In genomic region chr4:1393866-1394265, GRCh38 we compare ENCODE assay signal across 17 cellular contexts. TPM values are rescaled to one million over a fixed set of nuclear protein-coding genes. Genes with fewer than 3 reads are reported as not detected.
DNase-seq lines count a peak whose midpoint lies in the region; ATAC-seq, FAIRE-seq and TF ChIP-seq lines count a peak whose summit lies in the region.
"Had no signal": no experiment of that assay in that cellular context is flagged by ENCODE, and none has a peak within 500 bp of the region (broad histone marks: within the 10 kb centered on the region; RNA-seq: fewer than 3 reads in every experiment).

No MANE protein-coding gene starts in this region.

- H3K4me2 ChIP-seq in GM12878 (ENCODE audit: control insufficient read depth, insufficient read depth): no peak overlapping the region

- intact Hi-C loops in GM12878 (cut with micrococcal nuclease; ENCODE audit: unreplicated experiment) (no loop called here), left ventricle myocardium inferior (cut with micrococcal nuclease) (no loop called here), upper lobe of right lung (cut with DNase I) (no loop called here), testis (cut with DNase I; ENCODE audit: low total_unique reads) (no loop called here)

- SMC1A ChIA-PET in GM12878 (lab: Charles Lee; ENCODE audit: uncharacterized antibody, unreplicated experiment): no interaction called here

- H3K4me1 ChIP-seq in GM12878 (ENCODE audit: control insufficient read depth, insufficient read depth, low read length) (no peaks in the 10 kb centered on the region), left ventricle myocardium inferior (no peaks in the 10 kb centered on the region), upper lobe of right lung (no peaks in the 10 kb centered on the region), testis (no peaks in the 10 kb centered on the region)
- H3K4me1 ChIP-seq: BE2C had no signal

- no peak overlapping the region for H3K4me3 ChIP-seq in GM12878
- H3K4me3 ChIP-seq in left ventricle myocardium inferior: no peak overlapping the region
- H3K4me3 ChIP-seq in upper lobe of right lung: no peak overlapping the region
- no peak overlapping the region for H3K4me3 ChIP-seq in testis

- H3K27me3 ChIP-seq in GM12878 (replicated peaks in 1 of 2; ENCODE audit: control insufficient read depth in 2 of 2, insufficient read depth in 2 of 2, low read length in 1 of 2) (no peaks in the 10 kb centered on the region), left ventricle myocardium inferior (ENCODE audit: low read depth) (no peaks in the 10 kb centered on the region), upper lobe of right lung (no peaks in the 10 kb centered on the region), testis (no peaks in the 10 kb centered on the region)
- H3K27me3 ChIP-seq: BE2C had no signal

- no peak for TF ChIP-seq RAD21 in GM12878 (IDR thresholded peaks at IDR 0.05; ENCODE audit: insufficient read depth, low read depth, low read length)

- DNase-seq in GM12878 (ENCODE audit: low read depth, low spot score): no peak
- peak; percentile 3 for DNase-seq in left ventricle myocardium inferior
- DNase-seq in neural crest cell (ENCODE audit: low read depth, low spot score): no peak
- peak; percentile 51 for DNase-seq in upper lobe of right lung
- DNase-seq in testis: no peak
- no peak for DNase-seq in GM12891 (ENCODE audit: insufficient read length, low spot score)
- DNase-seq: BE2C; CD4-positive, alpha-beta memory T cell; HCEC 1CT; KBM-7; NCI-H1436; NCI-H2029; NCI-H2171; NCI-H446; NK-92 treated with Interleukin-12 subunit alpha and Interleukin-12 subunit beta, amount 100 ng/mL, for 24 hours had no signal

- no peaks in the 10 kb centered on the region for H3K27me3 Mint-ChIP-seq in neural crest cell (ENCODE audit: low read depth)
- H3K27me3 Mint-ChIP-seq: CD4-positive, alpha-beta memory T cell had no signal

- no peak for TF ChIP-seq EP300 in GM12878 (IDR thresholded peaks at IDR 0.05; ENCODE audit: borderline replicate concordance in 1 of 2, control insufficient read depth in 1 of 2, low read depth in 2 of 2, low read length in 2 of 2)

- no peaks in the 10 kb centered on the region for H3K4me1 Mint-ChIP-seq in neural crest cell
- H3K4me1 Mint-ChIP-seq: CD4-positive, alpha-beta memory T cell had no signal

- TF ChIP-seq POLR2A in GM12878 (IDR thresholded peaks at IDR 0.05; ENCODE audit: low read depth, low read length) (no peak), testis (IDR thresholded peaks at IDR 0.05) (no peak), GM12891 (IDR thresholded peaks at IDR 0.05; ENCODE audit: low read depth, low read length) (no peak)

- no peaks in the 10 kb centered on the region for H4K20me1 ChIP-seq in GM12878 (ENCODE audit: control insufficient read depth, insufficient read depth)

- no peaks in the 10 kb centered on the region for H3K79me2 ChIP-seq in GM12878 (ENCODE audit: control insufficient read depth, insufficient read depth, low read length)

- RAD21 ChIA-PET in GM12878 (lab: Charles Lee; ENCODE audit: unreplicated experiment): no interaction called here

- no peak overlapping the region for H3K9ac ChIP-seq in GM12878 (ENCODE audit: control insufficient read depth, insufficient read depth, low read length)

- TSS peak; percentile 51 for BruUV-seq in GM12878 (replicated peaks; lab: Mats Ljungman, UMichigan)

- in situ Hi-C loops in GM12878 (cut with MboI): no loop called here

- H2AFZ ChIP-seq in GM12878 (ENCODE audit: control insufficient read depth, low read depth, low read length): no peak overlapping the region

- H3K27ac Mint-ChIP-seq in neural crest cell (ENCODE audit: unreplicated experiment): peak overlapping the region; percentile 23
- H3K27ac Mint-ChIP-seq: CD4-positive, alpha-beta memory T cell had no signal

- H3K9me3 ChIP-seq in GM12878 (replicated peaks; ENCODE audit: control insufficient read depth, insufficient read depth, low read length) (peaks cover 11% of the 10 kb centered on the region), left ventricle myocardium inferior (replicated peaks) (peaks cover 39% of the 10 kb centered on the region), upper lobe of right lung (peaks cover under 1% of the 10 kb centered on the region), testis (no peaks in the 10 kb centered on the region)

- FAIRE-seq in GM12878 (lab: Jason Lieb, UNC) (no peak), GM12891 (lab: Jason Lieb, UNC) (no peak)

- H3K4me3 Mint-ChIP-seq in neural crest cell: peak overlapping the region; percentile 13
- H3K4me3 Mint-ChIP-seq: CD4-positive, alpha-beta memory T cell had no signal

- peaks cover 7% of the 10 kb centered on the region for H3K9me3 Mint-ChIP-seq in neural crest cell

- WGBS in GM12878 (ENCODE audit: insufficient coverage, insufficient replicate concordance, low lambda C conversion rate, missing lambda C conversion rate): 97% methylated on average over 10 of the region's 10 CpGs
- WGBS in testis, 2 donors: 94 to 96% methylated on average over 9 to 10 of the region's 10 CpGs

- POLR2A ChIA-PET in GM12878 (lab: Charles Lee): no interaction called here

- ATAC-seq in GM12878 (no peak), upper lobe of right lung (no peak), GM19452 (IDR thresholded peaks at IDR 0.05; ENCODE audit: unreplicated experiment) (no peak)

- TF ChIP-seq CTCF in GM12878 (IDR thresholded peaks at IDR 0.05 in 2 of 3, conservative IDR thresholded peaks at IDR 0.05 in 1 of 3; ENCODE audit: control insufficient read depth in 2 of 3, extremely low read depth in 1 of 3, insufficient read depth in 1 of 3, low read depth in 3 of 3, low read length in 3 of 3) (no peak), left ventricle myocardium inferior (IDR thresholded peaks at IDR 0.05; ENCODE audit: borderline replicate concordance) (no peak), neural crest cell (conservative IDR thresholded peaks at IDR 0.05) (no peak), upper lobe of right lung (IDR thresholded peaks at IDR 0.05) (no peak), testis (IDR thresholded peaks at IDR 0.05) (no peak)

- H3K27ac ChIP-seq in GM12878 (ENCODE audit: control insufficient read depth, insufficient read depth): no peak overlapping the region
- H3K27ac ChIP-seq in left ventricle myocardium inferior (replicated peaks): no peak overlapping the region
- H3K27ac ChIP-seq in upper lobe of right lung: no peak overlapping the region
- H3K27ac ChIP-seq in testis: no peak overlapping the region

- H3K36me3 ChIP-seq in GM12878 (ENCODE audit: control insufficient read depth in 2 of 2, insufficient read depth in 2 of 2, low read length in 1 of 2) (no peaks in the 10 kb centered on the region; a peak in 1 of 4 replicates), left ventricle myocardium inferior (peaks cover 46% of the 10 kb centered on the region), upper lobe of right lung (peaks cover 11% of the 10 kb centered on the region), testis (ENCODE audit: low read depth, missing control alignments) (no peaks in the 10 kb centered on the region)
- H3K36me3 ChIP-seq: BE2C had no signal

- CTCF ChIA-PET in GM12878 (lab: Yijun Ruan, JAX): no interaction called here

- H3K36me3 Mint-ChIP-seq in neural crest cell (ENCODE audit: low read depth): peaks cover 14% of the 10 kb centered on the region

TF ChIP-seq in GM12878, 131 proteins besides CTCF, POLR2A, EP300 and RAD21:
- no peak for TF ChIP-seq CREB1 (IDR thresholded peaks at IDR 0.05; ENCODE audit: low read depth)

RNA-seq across cellular contexts. Expression of gene NKX1-1, which starts 12.4 kb away (rescaled TPM):
- not detected in 2 replicates for total RNA-seq in GM12878 (2013; cell fraction: nucleolus; rRNA removed)
- total RNA-seq in GM12878 (2014; rRNA removed) (not detected in 2 replicates), GM12878 (2014; rRNA removed; fragmentation: Illumina TruSeq; extraction: Trizol) (not detected in 2 replicates), GM12878 (2021) (not detected in 2 replicates), left ventricle myocardium inferior (not detected), neural crest cell (not detected in 2 replicates), upper lobe of right lung (not detected), testis (1 to 10 TPM in 1 of 2 donors, under 1 TPM in 1; 0.47 to 1.5 TPM)
- not detected for polyA plus RNA-seq in GM12878 (2011; ENCODE audit: low read depth)
- polyA plus RNA-seq in GM12878 (2011; rRNA removed) (not detected in 2 replicates), GM12878 (2014; fragmentation: Illumina TruSeq; extraction: Trizol) (not detected in 2 replicates), GM12878 (2014; fragmentation: Nextera tagmentation; extraction: Ambion mirVana) (not detected), GM12878 (2014; rRNA removed) (not detected in 2 replicates), GM12878 (2016; fragmentation: Nextera tagmentation; extraction: Ambion mirVana) (not detected), testis (ENCODE audit: insufficient read depth, low read depth, low replicate concordance) (0.70 TPM)
- not detected in 2 replicates for polyA plus RNA-seq in GM12878 (2011; cell fraction: cytosol; rRNA removed)
- polyA plus RNA-seq in GM12878 (2011; cell fraction: nucleus; rRNA removed): not detected in 2 replicates
- not detected in 2 replicates for polyA plus RNA-seq in GM12878 (2012)
- not detected in 2 replicates for polyA minus RNA-seq in GM12878 (2011; rRNA and poly(A)+ RNA removed)
- not detected in 2 replicates for polyA minus RNA-seq in GM12878 (2011; cell fraction: cytosol; rRNA and poly(A)+ RNA removed)
- polyA minus RNA-seq in GM12878 (2011; cell fraction: nucleus; rRNA and poly(A)+ RNA removed): not detected in 2 replicates
- not detected for polyA plus RNA-seq in GM12891 (2012; ENCODE audit: low read depth, missing spikeins)
- total RNA-seq: CD4-positive, alpha-beta memory T cell; OCI-LY7 had no signal
- polyA plus RNA-seq: CD4-positive, alpha-beta memory T cell had no signal

RNA-seq across cellular contexts. Expression of gene UVSSA, which starts 46.9 kb away (rescaled TPM):
- 61.4 and 76.6 TPM in 2 replicates for total RNA-seq in GM12878 (2013; cell fraction: nucleolus; rRNA removed)
- total RNA-seq in GM12878 (2014; rRNA removed): 5.1 and 5.3 TPM in 2 replicates
- 2.6 and 3.1 TPM in 2 replicates for total RNA-seq in GM12878 (2014; rRNA removed; fragmentation: Illumina TruSeq; extraction: Trizol)
- total RNA-seq in GM12878 (2021): 14.2 and 16.8 TPM in 2 replicates
- 4.5 TPM for polyA plus RNA-seq in GM12878 (2011; ENCODE audit: low read depth)
- 3.2 and 3.7 TPM in 2 replicates for polyA plus RNA-seq in GM12878 (2011; rRNA removed)
- 3.4 and 4.5 TPM in 2 replicates for polyA plus RNA-seq in GM12878 (2011; cell fraction: cytosol; rRNA removed)
- 51.4 and 66.4 TPM in 2 replicates for polyA plus RNA-seq in GM12878 (2011; cell fraction: nucleus; rRNA removed)
- polyA plus RNA-seq in GM12878 (2012): 8.3 and 8.5 TPM in 2 replicates
- 2.7 and 3.6 TPM in 2 replicates for polyA plus RNA-seq in GM12878 (2014; fragmentation: Illumina TruSeq; extraction: Trizol)
- under 1 TPM; 0.34 to 0.82 TPM for polyA plus RNA-seq in GM12878 (2014; fragmentation: Nextera tagmentation; extraction: Ambion mirVana)
- polyA plus RNA-seq in GM12878 (2014; rRNA removed): 8.5 and 11.7 TPM in 2 replicates
- 1 to 10 TPM; 3.4 to 3.6 TPM for polyA plus RNA-seq in GM12878 (2016; fragmentation: Nextera tagmentation; extraction: Ambion mirVana)
- 2.9 and 4.9 TPM in 2 replicates for polyA minus RNA-seq in GM12878 (2011; rRNA and poly(A)+ RNA removed)
- 1.5 and 3.3 TPM in 2 replicates for polyA minus RNA-seq in GM12878 (2011; cell fraction: cytosol; rRNA and poly(A)+ RNA removed)
- 9.3 and 15.8 TPM in 2 replicates for polyA minus RNA-seq in GM12878 (2011; cell fraction: nucleus; rRNA and poly(A)+ RNA removed)
- 5.9 TPM for total RNA-seq in left ventricle myocardium inferior
- 22.8 and 24.0 TPM in 2 replicates for total RNA-seq in neural crest cell
- 28.3 TPM for total RNA-seq in upper lobe of right lung
- 10 to 100 TPM; 71.5 to 94.6 TPM for total RNA-seq in testis
- 35.8 TPM for polyA plus RNA-seq in testis (ENCODE audit: insufficient read depth, low read depth, low replicate concordance)
- polyA plus RNA-seq in GM12891 (2012; ENCODE audit: low read depth, missing spikeins): 6.8 TPM

Comparison
In these comparisons a context has a peak if more than half of its experiments do, and no peak if none do; other contexts are left out.
1. DNase-seq: peak in left ventricle myocardium inferior (single experiment) and upper lobe of right lung (single experiment); none in GM12878 (single experiment), neural crest cell (single experiment), testis (single experiment) and GM12891 (single experiment).